8 cellular contexts compared by ENCODE assay signal in the genomic region with DNA sequence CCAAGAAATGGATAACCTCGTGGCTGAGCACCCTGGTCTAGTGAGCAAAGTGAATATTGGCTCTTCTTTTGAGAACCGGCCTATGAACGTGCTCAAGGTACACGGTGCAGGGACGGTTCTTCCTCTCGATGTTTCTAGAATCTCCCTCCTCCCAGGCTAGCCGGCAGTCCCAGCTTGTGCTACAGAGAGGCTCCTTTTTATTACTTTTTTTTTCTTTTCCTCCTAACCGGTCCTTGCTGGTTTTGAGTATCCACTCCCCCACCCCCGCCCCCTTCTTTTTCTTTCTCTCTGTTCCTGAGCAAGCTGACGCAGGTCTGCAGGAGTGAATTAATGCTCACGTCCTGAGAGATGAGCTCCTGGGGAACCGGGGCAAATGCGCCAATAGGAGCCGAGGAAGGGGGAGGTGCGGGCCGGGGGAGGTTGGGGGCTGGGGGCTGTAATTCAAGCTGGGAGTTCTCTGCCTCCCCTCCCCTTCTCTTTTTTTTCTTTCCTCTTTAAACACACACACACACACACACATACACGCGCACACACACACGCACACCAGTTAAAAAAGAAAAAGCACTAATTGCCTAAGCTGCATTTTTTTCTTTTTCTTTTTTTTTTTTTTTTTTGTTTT. TPM values are rescaled to one million over a fixed set of nuclear protein-coding genes. Genes with fewer than 3 reads are reported as not detected.
DNase-seq lines count a peak whose midpoint lies in the region; ATAC-seq, FAIRE-seq and TF ChIP-seq lines count a peak whose summit lies in the region.

No MANE protein-coding gene starts in this region.

- no peak overlapping the region for H3K27ac ChIP-seq in BLaER1
- H3K27ac ChIP-seq in iPS-18a (ENCODE audit: low read length), result peak overlapping the region; percentile 92
- peak overlapping the region; percentile 19 for H3K27ac ChIP-seq in substantia nigra (ENCODE audit: low read depth, low read length, poor library complexity, severe bottlenecking)
- no peak overlapping the region for H3K27ac ChIP-seq in kidney (ENCODE audit: low read depth in 2 of 2, low read length in 2 of 2)

- H3K27me3 Mint-ChIP-seq in activated T-helper 17 cell treated with anti-CD3 and anti-CD28 coated beads, Interleukin-2, amount 50 U/mL, for 72 hours, result peaks cover 11% of the 10 kb centered on the region

- H3K4me1 ChIP-seq in BLaER1, result peaks cover 18% of the 10 kb centered on the region
- H3K4me1 ChIP-seq in iPS-18a (ENCODE audit: control insufficient read depth, low read depth, low read length), result peaks cover 46% of the 10 kb centered on the region
- peaks cover 0 to 2% of the 10 kb centered on the region in 2 donors for H3K4me1 ChIP-seq in kidney (ENCODE audit: control insufficient read depth in 1 of 2, insufficient read depth in 1 of 2, low read depth in 1 of 2, low read length in 2 of 2)

- TF ChIP-seq CTCF in kidney (IDR thresholded peaks at IDR 0.05; ENCODE audit: borderline replicate concordance, extremely low read depth, insufficient read depth), result no peak

- H3K4me3 ChIP-seq in BLaER1 (no peak overlapping the region), iPS-18a (ENCODE audit: low read length) (peak overlapping the region; percentile 48), kidney (ENCODE audit: low read length in 2 of 2) (peak overlapping the region in 1 of 2 donors; percentile 51)

- intact Hi-C loops in kidney (cut with DNase I), result no loop called here

- H3K9me3 Mint-ChIP-seq in activated T-helper 17 cell treated with anti-CD3 and anti-CD28 coated beads, Interleukin-2, amount 50 U/mL, for 72 hours, result no peaks in the 10 kb centered on the region

- H3K27me3 ChIP-seq in BLaER1 (no peaks in the 10 kb centered on the region), iPS-18a (ENCODE audit: control insufficient read depth, insufficient read depth, low read length) (no peaks in the 10 kb centered on the region)

- peak overlapping the region; percentile 19 for H3K4me3 Mint-ChIP-seq in activated T-helper 17 cell treated with anti-CD3 and anti-CD28 coated beads, Interleukin-2, amount 50 U/mL, for 72 hours

- DNase-seq in NCI-H1105 treated with DMSO at 0.1 percent for 48 hours (lab: John Stamatoyannopoulos, UW), result peak; percentile 97
- DNase-seq in substantia nigra (lab: John Stamatoyannopoulos, UW), result peak in 24 of 49 donors; percentile 3 to 73 (median 30)
- no peak for DNase-seq in NCI-H1048 (lab: John Stamatoyannopoulos, UW)
- DNase-seq in kidney, result no peak
- no peak for DNase-seq in central memory CD4-positive, alpha-beta T cell

- ATAC-seq in activated T-helper 17 cell treated with anti-CD3 and anti-CD28 coated beads, Interleukin-2, amount 50 U/mL, for 72 hours (replicated peaks), result no peak

- H3K27ac Mint-ChIP-seq in activated T-helper 17 cell treated with anti-CD3 and anti-CD28 coated beads, Interleukin-2, amount 50 U/mL, for 72 hours, result no peak overlapping the region

- H3K9me3 ChIP-seq in BLaER1 (no peaks in the 10 kb centered on the region; the same call in 1 of the 2 replicates), iPS-18a (ENCODE audit: control insufficient read depth, low read depth, low read length) (no peaks in the 10 kb centered on the region), kidney (ENCODE audit: control insufficient read depth in 1 of 2, low read length in 2 of 2) (no peaks in the 10 kb centered on the region)

- FAIRE-seq in kidney (lab: Jason Lieb, UNC), result no peak

- no peaks in the 10 kb centered on the region for H4K20me1 ChIP-seq in BLaER1

- peak overlapping the region; percentile 68 for H3K4me2 ChIP-seq in BLaER1

- H3K9ac ChIP-seq in BLaER1, result no peak overlapping the region
- peak overlapping the region; percentile 83 for H3K9ac ChIP-seq in iPS-18a (ENCODE audit: low read length)
- no peak overlapping the region for H3K9ac ChIP-seq in kidney (ENCODE audit: low read length in 2 of 2)

- H3K36me3 ChIP-seq in BLaER1 (no peaks in the 10 kb centered on the region), iPS-18a (ENCODE audit: control insufficient read depth, low read depth, low read length) (no peaks in the 10 kb centered on the region), kidney (ENCODE audit: control insufficient read depth in 1 of 2, insufficient read depth in 2 of 2, low read length in 2 of 2) (no peaks in the 10 kb centered on the region)

- peaks cover 17% of the 10 kb centered on the region for H3K4me1 Mint-ChIP-seq in activated T-helper 17 cell treated with anti-CD3 and anti-CD28 coated beads, Interleukin-2, amount 50 U/mL, for 72 hours

- no peaks in the 10 kb centered on the region for H3K36me3 Mint-ChIP-seq in activated T-helper 17 cell treated with anti-CD3 and anti-CD28 coated beads, Interleukin-2, amount 50 U/mL, for 72 hours (ENCODE audit: low read depth)

RNA-seq across cellular contexts. Expression of gene CPA2, which starts 6.5 kb away (rescaled TPM):
- under 1 TPM in 1 of 2 donors, not detected in 1; 0.56 TPM for total RNA-seq in activated T-helper 17 cell treated with anti-CD3 and anti-CD28 coated beads, Interleukin-2, amount 50 U/mL, for 72 hours
- total RNA-seq in kidney, result not detected
- polyA plus RNA-seq in kidney (ENCODE audit: insufficient read depth, low read depth, low replicate concordance), result not detected

RNA-seq across cellular contexts. Expression of gene CPA4, which starts 19.8 kb away (rescaled TPM):
- total RNA-seq in activated T-helper 17 cell treated with anti-CD3 and anti-CD28 coated beads, Interleukin-2, amount 50 U/mL, for 72 hours, result 1 to 10 TPM in 1 of 2 donors, under 1 TPM in 1; 0.22 to 4.1 TPM
- total RNA-seq in kidney, result 1.1 TPM
- not detected for polyA plus RNA-seq in kidney (ENCODE audit: insufficient read depth, low read depth, low replicate concordance)

Comparison
In these comparisons a context has a peak if more than half of its experiments do, and no peak if none do; other contexts are left out.
1. H3K27ac ChIP-seq: peak in iPS-18a (single experiment) and substantia nigra (single experiment); none in BLaER1 (single experiment) and kidney (0 of 2).